24 cellular contexts compared by ENCODE assay signal in the genomic region with DNA sequence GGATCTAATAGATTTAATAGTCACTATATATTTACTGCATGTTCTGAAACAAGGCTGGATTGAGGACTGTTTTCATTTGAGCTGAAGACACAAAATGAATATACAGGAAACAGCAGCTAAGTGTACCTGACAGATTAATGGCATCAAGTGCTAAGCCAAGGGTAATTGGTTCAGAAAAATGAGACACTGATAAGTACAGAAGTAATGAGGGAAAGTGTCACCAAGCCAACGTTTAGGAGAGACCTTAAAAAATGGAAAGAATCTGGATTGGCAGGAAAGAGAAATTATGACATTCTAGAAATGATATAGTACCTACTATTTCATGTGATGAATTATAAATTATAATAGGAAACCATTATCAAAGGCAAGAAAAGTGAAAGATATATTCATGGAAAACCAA. TPM values are rescaled to one million over a fixed set of nuclear protein-coding genes. Genes with fewer than 3 reads are reported as not detected.
DNase-seq lines count a peak whose midpoint lies in the region; ATAC-seq, FAIRE-seq and TF ChIP-seq lines count a peak whose summit lies in the region.
"Had no signal": no experiment of that assay in that cellular context is flagged by ENCODE, and none has a peak within 500 bp of the region (broad histone marks: within the 10 kb centered on the region; RNA-seq: fewer than 3 reads in every experiment).

No MANE protein-coding gene starts in this region.

- TF ChIP-seq CTCF in PC-9 (conservative IDR thresholded peaks at IDR 0.05) (no peak), osteoblast (IDR thresholded peaks at IDR 0.05; ENCODE audit: extremely low read depth, low read depth, low read length) (no peak)

- H3K9me3 Mint-ChIP-seq in activated CD8-positive, alpha-beta memory T cell treated with anti-CD3 and anti-CD28 coated beads, Interleukin-2, amount 10 ng/mL, durations not matched to agents 7 days and 5 days (ENCODE audit: low read depth) = peaks cover 2% of the 10 kb centered on the region
- H3K9me3 Mint-ChIP-seq in T-cell = no peaks in the 10 kb centered on the region

- no TSS peak for BruUV-seq in PC-9 (replicated peaks; lab: Mats Ljungman, UMichigan)

- no peak for ATAC-seq in activated CD8-positive, alpha-beta memory T cell treated with anti-CD3 and anti-CD28 coated beads, Interleukin-2, amount 10 ng/mL, durations not matched to agents 7 days and 5 days
- no peak for ATAC-seq in T-cell (replicated peaks in 1 of 4)

- CTCF ChIA-PET in activated CD8-positive, alpha-beta memory T cell treated with anti-CD3 and anti-CD28 coated beads, Interleukin-2, amount 10 ng/mL, durations not matched to agents 7 days and 5 days (lab: Charles Lee) = interaction anchor here (1.0 kb wide), 1 partner anchor 153 kb away, joined by 3 read pairs; no protein-coding TSS in a partner anchor
- CTCF ChIA-PET in PC-9 (lab: Charles Lee) (no interaction called here), T-cell (lab: Charles Lee) (no interaction called here)

- H3K4me3 ChIP-seq in PC-9 (peak overlapping the region; percentile 12; the same call in 1 of the 2 replicates), osteoblast (ENCODE audit: insufficient read depth, low read length) (no peak overlapping the region)
- H3K4me3 ChIP-seq: left lung, SJCRH30, upper lobe of left lung had no signal

- no peaks in the 10 kb centered on the region for H3K9me2 ChIP-seq in PC-9 (ENCODE audit: insufficient read depth)

- H4K20me1 ChIP-seq in PC-9 (ENCODE audit: insufficient read depth) (no peaks in the 10 kb centered on the region), osteoblast (ENCODE audit: insufficient read depth, low read length) (no peaks in the 10 kb centered on the region)

- H3K27ac ChIP-seq in PC-9 = peak overlapping the region; percentile 91
- peak overlapping the region; percentile 26 for H3K27ac ChIP-seq in osteoblast (ENCODE audit: low read depth, low read length)
- H3K27ac ChIP-seq: SJCRH30 had no signal

- H3F3A ChIP-seq in PC-9 (ENCODE audit: insufficient read depth, low read depth) = peaks cover 41% of the 10 kb centered on the region

- H3K27me3 Mint-ChIP-seq in activated CD8-positive, alpha-beta memory T cell treated with anti-CD3 and anti-CD28 coated beads, Interleukin-2, amount 10 ng/mL, durations not matched to agents 7 days and 5 days = no peaks in the 10 kb centered on the region
- peaks cover 1 to 3% of the 10 kb centered on the region in 2 donors for H3K27me3 Mint-ChIP-seq in T-cell

- no peak overlapping the region for H3K4me3 Mint-ChIP-seq in activated CD8-positive, alpha-beta memory T cell treated with anti-CD3 and anti-CD28 coated beads, Interleukin-2, amount 10 ng/mL, durations not matched to agents 7 days and 5 days
- no peak overlapping the region for H3K4me3 Mint-ChIP-seq in T-cell
- H3K4me3 Mint-ChIP-seq: H9 had no signal

- H3K9me3 ChIP-seq in PC-9 (ENCODE audit: insufficient read depth, low read depth) (no peaks in the 10 kb centered on the region), osteoblast (ENCODE audit: low read depth, low read length) (no peaks in the 10 kb centered on the region)
- H3K9me3 ChIP-seq: BE2C, left lung, SJCRH30, upper lobe of left lung had no signal

- no peak overlapping the region for H2AFZ ChIP-seq in PC-9
- H2AFZ ChIP-seq in osteoblast (ENCODE audit: low read length) = no peak overlapping the region

- H3K4me1 ChIP-seq in PC-9 (replicated peaks; ENCODE audit: insufficient read depth) (peaks cover 69% of the 10 kb centered on the region), osteoblast (ENCODE audit: insufficient read depth, low read length) (no peaks in the 10 kb centered on the region)
- H3K4me1 ChIP-seq: BE2C had no signal

- H3K4me1 Mint-ChIP-seq in activated CD8-positive, alpha-beta memory T cell treated with anti-CD3 and anti-CD28 coated beads, Interleukin-2, amount 10 ng/mL, durations not matched to agents 7 days and 5 days = peaks cover 27% of the 10 kb centered on the region
- H3K4me1 Mint-ChIP-seq in T-cell = peaks cover 0 to 15% (median 14%) of the 10 kb centered on the region in 3 donors

- H3K27me3 ChIP-seq in PC-9 (ENCODE audit: insufficient read depth, low read depth) = no peaks in the 10 kb centered on the region
- H3K27me3 ChIP-seq in osteoblast (ENCODE audit: insufficient read depth, low read length) = no peaks in the 10 kb centered on the region
- H3K27me3 ChIP-seq: BE2C, left lung, SJCRH30, upper lobe of left lung had no signal

- DNase-seq in activated CD8-positive, alpha-beta memory T cell treated with anti-CD3 and anti-CD28 coated beads, Interleukin-2, amount 10 ng/mL, durations not matched to agents 7 days and 5 days = no peak
- no peak for DNase-seq in activated CD8-positive, alpha-beta memory T cell treated with anti-CD3 and anti-CD28 coated beads for 24 hours
- DNase-seq in GM12891 (ENCODE audit: insufficient read length, low spot score) = no peak
- DNase-seq in PC-9 = no peak
- DNase-seq in osteoblast (ENCODE audit: insufficient read length, low spot score, missing footprints) = no peak
- DNase-seq in T-helper 9 cell = no peak
- DNase-seq in T-cell = no peak
- DNase-seq in amygdala (lab: John Stamatoyannopoulos, UW) = no peak
- DNase-seq: ACHN; activated CD4-positive, alpha-beta T cell treated with anti-CD3 and anti-CD28 coated beads for 1 hour; BE2C; DMS153; H9; left lung; mesendoderm; NCI-H1092; NCI-H187; NCI-H2171; NCI-H524; occipital lobe; SJCRH30 had no signal

- POLR2A ChIA-PET in PC-9 (lab: Charles Lee; ENCODE audit: unreplicated experiment) (no interaction called here), T-cell (lab: Charles Lee) (no interaction called here)

- H3K36me3 ChIP-seq in PC-9 (ENCODE audit: low read depth) = no peaks in the 10 kb centered on the region
- no peaks in the 10 kb centered on the region for H3K36me3 ChIP-seq in osteoblast (ENCODE audit: insufficient read depth, low read length)
- H3K36me3 ChIP-seq: BE2C, left lung, SJCRH30, upper lobe of left lung had no signal

- peaks cover 3% of the 10 kb centered on the region for H3K36me3 Mint-ChIP-seq in activated CD8-positive, alpha-beta memory T cell treated with anti-CD3 and anti-CD28 coated beads, Interleukin-2, amount 10 ng/mL, durations not matched to agents 7 days and 5 days
- no peaks in the 10 kb centered on the region for H3K36me3 Mint-ChIP-seq in T-cell

- intact Hi-C loops in PC-9 (cut with micrococcal nuclease; ENCODE audit: unreplicated experiment) = loop anchor here (1.0 kb wide), 1 partner anchor 21 kb away; a partner anchor contains a TSS

- peak overlapping the region; percentile 81 for H3K27ac Mint-ChIP-seq in activated CD8-positive, alpha-beta memory T cell treated with anti-CD3 and anti-CD28 coated beads, Interleukin-2, amount 10 ng/mL, durations not matched to agents 7 days and 5 days
- H3K27ac Mint-ChIP-seq in T-cell = no peak overlapping the region
- H3K27ac Mint-ChIP-seq: H9 had no signal

- FAIRE-seq in GM12891 (lab: Jason Lieb, UNC) = peak; percentile 26
- FAIRE-seq: endothelial cell of umbilical vein, RCC 7860 had no signal

- no peaks in the 10 kb centered on the region for H3K79me2 ChIP-seq in PC-9 (ENCODE audit: low read depth)
- no peaks in the 10 kb centered on the region for H3K79me2 ChIP-seq in osteoblast (ENCODE audit: insufficient read depth, low read length)

- H3K4me2 ChIP-seq in PC-9 (peak overlapping the region; percentile 72), osteoblast (ENCODE audit: insufficient read depth, low read length) (no peak overlapping the region)

- TF ChIP-seq POLR2A in GM12891 (IDR thresholded peaks at IDR 0.05; ENCODE audit: low read depth, low read length) = no peak

TF ChIP-seq in GM12891, 5 proteins besides CTCF, POLR2A, EP300 and RAD21:
- TF ChIP-seq POLR2AphosphoS5 (IDR thresholded peaks at IDR 0.05; ENCODE audit: low read depth, low read length) (no peak), POU2F2 (IDR thresholded peaks at IDR 0.05; ENCODE audit: low read depth, low read length) (no peak), SPI1 (IDR thresholded peaks at IDR 0.05; ENCODE audit: low read depth, low read length) (no peak), PAX5 (IDR thresholded peaks at IDR 0.05; ENCODE audit: insufficient read depth, low read length, severe bottlenecking) (no peak), TAF1 (IDR thresholded peaks at IDR 0.05; ENCODE audit: low read depth, low read length) (no peak)

RNA-seq across cellular contexts. Expression of a gene that starts 20.8 kb away (rescaled TPM):
- 10 to 100 TPM; 43.0 to 69.0 TPM for total RNA-seq in activated CD8-positive, alpha-beta memory T cell treated with anti-CD3 and anti-CD28 coated beads, Interleukin-2, amount 10 ng/mL, durations not matched to agents 7 days and 5 days
- 22.6 TPM for polyA plus RNA-seq in GM12891 (2012; ENCODE audit: low read depth, missing spikeins)
- total RNA-seq in PC-9 (2021) (23.6 and 24.8 TPM in 2 replicates), osteoblast (5.1 and 5.3 TPM in 2 replicates), T-cell (10 to 100 TPM; 44.6 to 72.3 (median 61.0) TPM)

RNA-seq across cellular contexts. Expression of a gene that starts 28.2 kb away (rescaled TPM):
- total RNA-seq in activated CD8-positive, alpha-beta memory T cell treated with anti-CD3 and anti-CD28 coated beads, Interleukin-2, amount 10 ng/mL, durations not matched to agents 7 days and 5 days = 10 to 100 TPM; 16.3 to 20.5 TPM
- polyA plus RNA-seq in GM12891 (2012; ENCODE audit: low read depth, missing spikeins) = 9.9 TPM
- total RNA-seq in PC-9 (2021) (26.6 and 30.3 TPM in 2 replicates), osteoblast (47.0 and 54.5 TPM in 2 replicates), T-cell (10 to 100 TPM; 24.4 to 37.2 (median 33.8) TPM)
